Comparison of ENCODE assay signal across 8 cellular contexts in the genomic region with DNA sequence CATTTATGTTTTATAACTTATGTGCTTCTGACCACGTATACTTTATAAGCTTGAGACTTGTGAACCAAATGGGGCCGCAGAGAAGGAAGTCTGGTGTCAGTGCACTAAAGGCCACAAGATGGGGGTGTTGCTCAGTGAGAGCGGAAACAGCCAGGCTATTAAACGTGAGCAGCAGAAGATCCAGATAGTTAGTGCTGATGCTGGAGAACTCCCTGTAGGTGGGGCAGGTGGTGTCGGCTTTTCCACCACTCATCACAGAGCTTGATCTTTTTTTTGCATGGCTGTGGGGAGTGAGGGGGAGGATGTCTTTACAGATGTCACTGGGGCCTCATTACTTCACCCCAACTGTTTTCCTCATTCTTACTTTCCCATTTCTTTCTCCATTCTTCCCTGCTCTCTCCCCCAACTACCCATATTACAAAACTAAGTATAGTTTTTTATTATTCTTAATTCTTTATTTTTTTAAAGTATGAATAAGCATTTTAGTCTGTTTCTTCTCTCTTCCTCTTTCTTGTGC. TPM values are rescaled to one million over a fixed set of nuclear protein-coding genes. Genes with fewer than 3 reads are reported as not detected.
DNase-seq lines count a peak whose midpoint lies in the region; ATAC-seq, FAIRE-seq and TF ChIP-seq lines count a peak whose summit lies in the region.

No MANE protein-coding gene starts in this region.

- H3K27ac ChIP-seq in effector memory CD4-positive, alpha-beta T cell (ENCODE audit: insufficient read depth, low read length, poor library complexity, severe bottlenecking) = no peak overlapping the region
- H3K27ac ChIP-seq in testis = no peak overlapping the region

- H3K9me3 ChIP-seq in effector memory CD4-positive, alpha-beta T cell (ENCODE audit: control insufficient read depth, low read length) = no peaks in the 10 kb centered on the region
- no peaks in the 10 kb centered on the region for H3K9me3 ChIP-seq in mucosa of descending colon
- H3K9me3 ChIP-seq in testis = no peaks in the 10 kb centered on the region

- H3K27ac Mint-ChIP-seq in WTC11 = no peak overlapping the region

- H3K4me1 Mint-ChIP-seq in WTC11 = peaks cover 10% of the 10 kb centered on the region

- H3K36me3 ChIP-seq in effector memory CD4-positive, alpha-beta T cell (ENCODE audit: control insufficient read depth, insufficient read depth, low read length) = peaks cover 14% of the 10 kb centered on the region
- no peaks in the 10 kb centered on the region for H3K36me3 ChIP-seq in mucosa of descending colon (ENCODE audit: low read depth)
- no peaks in the 10 kb centered on the region for H3K36me3 ChIP-seq in testis (ENCODE audit: low read depth, missing control alignments)

- H3K4me3 ChIP-seq in effector memory CD4-positive, alpha-beta T cell (ENCODE audit: insufficient read depth, low read depth, low read length, poor library complexity, severe bottlenecking) = no peak overlapping the region
- H3K4me3 ChIP-seq in mucosa of descending colon (no peak overlapping the region), testis (no peak overlapping the region)

- WGBS in testis, 2 donors = 19 to 41% methylated on average over 5 of the region's 5 CpGs

- TF ChIP-seq CTCF in GM12872 (IDR thresholded peaks at IDR 0.05; ENCODE audit: insufficient read depth, low read depth, low read length) (peak; percentile 84), WTC11 (IDR thresholded peaks at IDR 0.05) (peak; percentile 64), mucosa of descending colon (IDR thresholded peaks at IDR 0.05) (peak; percentile 43), testis (IDR thresholded peaks at IDR 0.05) (peak; percentile 13 to 55 (median 39))

- CTCF ChIA-PET in WTC11 (lab: Charles Lee) = interaction anchor here (0.6 to 3.0 kb wide), 62 partner anchors 8 to 613 kb away, joined by 3 to 43 read pairs (median 4); a partner anchor contains a TSS

- peak; percentile 62 for ATAC-seq in HG03045 (IDR thresholded peaks at IDR 0.05; ENCODE audit: unreplicated experiment)
- peak; percentile 96 for ATAC-seq in WTC11
- peak; percentile 91 for ATAC-seq in mucosa of descending colon

- no peaks in the 10 kb centered on the region for H3K27me3 Mint-ChIP-seq in WTC11 (ENCODE audit: low read depth)

- peak; percentile 56 for DNase-seq in NCI-H2196 (lab: John Stamatoyannopoulos, UW; ENCODE audit: unreplicated experiment)
- peak; percentile 70 for DNase-seq in WTC11 (ENCODE audit: low spot score)
- peak; percentile 3 to 18 (median 4) for DNase-seq in effector memory CD4-positive, alpha-beta T cell
- peak in 2 of 3 donors; percentile 43 to 59 for DNase-seq in mucosa of descending colon
- peak; percentile 62 for DNase-seq in testis

- FAIRE-seq in A204.1 (lab: Jason Lieb, UNC) = peak; percentile 86

- POLR2A ChIA-PET in WTC11 (lab: Charles Lee) = interaction anchor here (1.2 kb wide), 1 partner anchor 74 kb away, joined by 4 read pairs; no protein-coding TSS in a partner anchor

- H3K4me1 ChIP-seq in effector memory CD4-positive, alpha-beta T cell (ENCODE audit: control insufficient read depth, insufficient read depth, low read length, poor library complexity, severe bottlenecking) = no peaks in the 10 kb centered on the region
- no peaks in the 10 kb centered on the region for H3K4me1 ChIP-seq in mucosa of descending colon (ENCODE audit: low read depth)
- no peaks in the 10 kb centered on the region for H3K4me1 ChIP-seq in testis

- H3K36me3 Mint-ChIP-seq in WTC11 = no peaks in the 10 kb centered on the region

- H3K27me3 ChIP-seq in effector memory CD4-positive, alpha-beta T cell (replicated peaks; ENCODE audit: control insufficient read depth, insufficient read depth, low read length, poor library complexity, severe bottlenecking) = no peaks in the 10 kb centered on the region
- no peaks in the 10 kb centered on the region for H3K27me3 ChIP-seq in testis

- no peaks in the 10 kb centered on the region for H3K9me3 Mint-ChIP-seq in WTC11

- no peak for TF ChIP-seq POLR2A in testis (IDR thresholded peaks at IDR 0.05)

- intact Hi-C loops in mucosa of descending colon (cut with DNase I, micrococcal nuclease) = loop anchor here in 1 of 2 donors (10.0 kb wide), 1 partner anchor 521 kb away; no protein-coding TSS in a partner anchor
- intact Hi-C loops in testis (cut with DNase I; ENCODE audit: low total_unique reads) = no loop called here

- no peak overlapping the region for H3K4me3 Mint-ChIP-seq in WTC11

TF ChIP-seq in WTC11, 78 proteins besides CTCF, POLR2A, EP300 and RAD21 (continues in another document):
- TF ChIP-seq FOXP1 (CRISPR knock-in tag; IDR thresholded peaks at IDR 0.05; ENCODE audit: borderline replicate concordance) (no peak), OVOL2 (CRISPR knock-in tag; IDR thresholded peaks at IDR 0.05; ENCODE audit: borderline replicate concordance) (no peak), RELA (CRISPR knock-in tag; IDR thresholded peaks at IDR 0.05; ENCODE audit: borderline replicate concordance) (no peak), NR1H2 (CRISPR knock-in tag; IDR thresholded peaks at IDR 0.05) (no peak), ZNF219 (CRISPR knock-in tag; IDR thresholded peaks at IDR 0.05; ENCODE audit: borderline replicate concordance) (no peak), GTF2I (CRISPR knock-in tag; conservative IDR thresholded peaks at IDR 0.05) (no peak), NR2C2 (CRISPR knock-in tag; IDR thresholded peaks at IDR 0.05) (no peak), CREM (CRISPR knock-in tag; IDR thresholded peaks at IDR 0.05) (no peak), ESRRA (CRISPR knock-in tag; IDR thresholded peaks at IDR 0.05; ENCODE audit: borderline replicate concordance) (no peak), ZBTB21 (CRISPR knock-in tag; IDR thresholded peaks at IDR 0.05; ENCODE audit: borderline replicate concordance) (no peak), ZNF416 (CRISPR knock-in tag; IDR thresholded peaks at IDR 0.05) (no peak), MYBL2 (CRISPR knock-in tag; IDR thresholded peaks at IDR 0.05) (no peak), ATF1 (CRISPR knock-in tag; IDR thresholded peaks at IDR 0.05) (no peak)
- TF ChIP-seq, protein P1, sequence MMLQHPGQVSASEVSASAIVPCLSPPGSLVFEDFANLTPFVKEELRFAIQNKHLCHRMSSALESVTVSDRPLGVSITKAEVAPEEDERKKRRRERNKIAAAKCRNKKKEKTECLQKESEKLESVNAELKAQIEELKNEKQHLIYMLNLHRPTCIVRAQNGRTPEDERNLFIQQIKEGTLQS (CRISPR knock-in tag; conservative IDR thresholded peaks at IDR 0.05) = no peak
- TF ChIP-seq, protein P2, sequence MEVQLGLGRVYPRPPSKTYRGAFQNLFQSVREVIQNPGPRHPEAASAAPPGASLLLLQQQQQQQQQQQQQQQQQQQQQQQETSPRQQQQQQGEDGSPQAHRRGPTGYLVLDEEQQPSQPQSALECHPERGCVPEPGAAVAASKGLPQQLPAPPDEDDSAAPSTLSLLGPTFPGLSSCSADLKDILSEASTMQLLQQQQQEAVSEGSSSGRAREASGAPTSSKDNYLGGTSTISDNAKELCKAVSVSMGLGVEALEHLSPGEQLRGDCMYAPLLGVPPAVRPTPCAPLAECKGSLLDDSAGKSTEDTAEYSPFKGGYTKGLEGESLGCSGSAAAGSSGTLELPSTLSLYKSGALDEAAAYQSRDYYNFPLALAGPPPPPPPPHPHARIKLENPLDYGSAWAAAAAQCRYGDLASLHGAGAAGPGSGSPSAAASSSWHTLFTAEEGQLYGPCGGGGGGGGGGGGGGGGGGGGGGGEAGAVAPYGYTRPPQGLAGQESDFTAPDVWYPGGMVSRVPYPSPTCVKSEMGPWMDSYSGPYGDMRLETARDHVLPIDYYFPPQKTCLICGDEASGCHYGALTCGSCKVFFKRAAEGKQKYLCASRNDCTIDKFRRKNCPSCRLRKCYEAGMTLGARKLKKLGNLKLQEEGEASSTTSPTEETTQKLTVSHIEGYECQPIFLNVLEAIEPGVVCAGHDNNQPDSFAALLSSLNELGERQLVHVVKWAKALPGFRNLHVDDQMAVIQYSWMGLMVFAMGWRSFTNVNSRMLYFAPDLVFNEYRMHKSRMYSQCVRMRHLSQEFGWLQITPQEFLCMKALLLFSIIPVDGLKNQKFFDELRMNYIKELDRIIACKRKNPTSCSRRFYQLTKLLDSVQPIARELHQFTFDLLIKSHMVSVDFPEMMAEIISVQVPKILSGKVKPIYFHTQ (CRISPR knock-in tag; IDR thresholded peaks at IDR 0.05) = no peak
- TF ChIP-seq, protein P3, sequence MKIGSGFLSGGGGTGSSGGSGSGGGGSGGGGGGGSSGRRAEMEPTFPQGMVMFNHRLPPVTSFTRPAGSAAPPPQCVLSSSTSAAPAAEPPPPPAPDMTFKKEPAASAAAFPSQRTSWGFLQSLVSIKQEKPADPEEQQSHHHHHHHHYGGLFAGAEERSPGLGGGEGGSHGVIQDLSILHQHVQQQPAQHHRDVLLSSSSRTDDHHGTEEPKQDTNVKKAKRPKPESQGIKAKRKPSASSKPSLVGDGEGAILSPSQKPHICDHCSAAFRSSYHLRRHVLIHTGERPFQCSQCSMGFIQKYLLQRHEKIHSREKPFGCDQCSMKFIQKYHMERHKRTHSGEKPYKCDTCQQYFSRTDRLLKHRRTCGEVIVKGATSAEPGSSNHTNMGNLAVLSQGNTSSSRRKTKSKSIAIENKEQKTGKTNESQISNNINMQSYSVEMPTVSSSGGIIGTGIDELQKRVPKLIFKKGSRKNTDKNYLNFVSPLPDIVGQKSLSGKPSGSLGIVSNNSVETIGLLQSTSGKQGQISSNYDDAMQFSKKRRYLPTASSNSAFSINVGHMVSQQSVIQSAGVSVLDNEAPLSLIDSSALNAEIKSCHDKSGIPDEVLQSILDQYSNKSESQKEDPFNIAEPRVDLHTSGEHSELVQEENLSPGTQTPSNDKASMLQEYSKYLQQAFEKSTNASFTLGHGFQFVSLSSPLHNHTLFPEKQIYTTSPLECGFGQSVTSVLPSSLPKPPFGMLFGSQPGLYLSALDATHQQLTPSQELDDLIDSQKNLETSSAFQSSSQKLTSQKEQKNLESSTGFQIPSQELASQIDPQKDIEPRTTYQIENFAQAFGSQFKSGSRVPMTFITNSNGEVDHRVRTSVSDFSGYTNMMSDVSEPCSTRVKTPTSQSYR (CRISPR knock-in tag; IDR thresholded peaks at IDR 0.05) = no peak

RNA-seq across cellular contexts. Expression of a gene that starts 34.7 kb away (rescaled TPM):
- total RNA-seq in WTC11 (2021) (14.5 to 18.4 TPM (median 17.4 TPM) in 3 replicates), mucosa of descending colon (10 to 100 TPM; 34.8 to 48.9 (median 38.2) TPM), testis (10 to 100 TPM; 17.3 to 19.1 TPM)
- 19.3 TPM for polyA plus RNA-seq in testis (ENCODE audit: insufficient read depth, low read depth, low replicate concordance)

RNA-seq across cellular contexts. Expression of a gene that starts 34.9 kb away (rescaled TPM):
- total RNA-seq in WTC11 (2021) (6.9 to 13.2 TPM (median 7.9 TPM) in 3 replicates), mucosa of descending colon (10 to 100 TPM; 10.8 to 15.3 (median 13.4) TPM), testis (10 to 100 TPM; 18.8 to 21.4 TPM)
- 21.4 TPM for polyA plus RNA-seq in testis (ENCODE audit: insufficient read depth, low read depth, low replicate concordance)

Comparison
In these comparisons a context has a peak if more than half of its experiments do, and no peak if none do; other contexts are left out.
1. DNase-seq: peak in every context shown above with its lines; median percentile 70 in WTC11; 62 in testis; 56 in NCI-H2196; 51 in mucosa of descending colon; 4 in effector memory CD4-positive, alpha-beta T cell.